27 cellular contexts compared by ENCODE assay signal in genomic region chr4:140818433-140818832, GRCh38.
DNase-seq lines count a peak whose midpoint lies in the region; ATAC-seq, FAIRE-seq and TF ChIP-seq lines count a peak whose summit lies in the region.
"Had no signal": no experiment of that assay in that cellular context is flagged by ENCODE, and none has a peak within 500 bp of the region (broad histone marks: within the 10 kb centered on the region; RNA-seq: fewer than 3 reads in every experiment).

No MANE protein-coding gene starts in this region.

- peaks cover 6% of the 10 kb centered on the region for H3K4me1 Mint-ChIP-seq in glutamatergic neuron (ENCODE audit: low read depth, unreplicated experiment)
- H3K4me1 Mint-ChIP-seq: CD4-positive, alpha-beta memory T cell; CD4-positive, CD25-positive, alpha-beta regulatory T cell; CD8-positive, alpha-beta memory T cell had no signal

- H3K4me3 Mint-ChIP-seq in glutamatergic neuron (ENCODE audit: unreplicated experiment), result no peak overlapping the region
- H3K4me3 Mint-ChIP-seq: CD14-positive monocyte; CD4-positive, alpha-beta memory T cell; CD4-positive, CD25-positive, alpha-beta regulatory T cell; CD8-positive, alpha-beta memory T cell had no signal

- no peak for TF ChIP-seq POLR2A in HepG2 (IDR thresholded peaks at IDR 0.05; ENCODE audit: insufficient read depth in 1 of 2, low read depth in 2 of 2, low read length in 2 of 2)
- TF ChIP-seq POLR2A in right lobe of liver (IDR thresholded peaks at IDR 0.05), result no peak
- no peak for TF ChIP-seq POLR2A in K562 (conservative IDR thresholded peaks at IDR 0.05)
- TF ChIP-seq POLR2A in uterus (IDR thresholded peaks at IDR 0.05), result no peak

- no peak for ATAC-seq in HepG2
- ATAC-seq in right lobe of liver, result no peak
- no peak for ATAC-seq in K562
- ATAC-seq: GM12878 had no signal

- no peaks in the 10 kb centered on the region for H3K9me3 ChIP-seq in HepG2 (ENCODE audit: low read length)
- no peaks in the 10 kb centered on the region for H3K9me3 ChIP-seq in right lobe of liver
- H3K9me3 ChIP-seq in K562 (replicated peaks; ENCODE audit: control insufficient read depth, insufficient read depth, low read depth, low read length), result no peaks in the 10 kb centered on the region
- no peaks in the 10 kb centered on the region for H3K9me3 ChIP-seq in uterus
- H3K9me3 ChIP-seq: BE2C, BLaER1 had no signal

- no peaks in the 10 kb centered on the region for H3K9me1 ChIP-seq in K562 (ENCODE audit: control insufficient read depth, insufficient read depth, low read length)

- no peaks in the 10 kb centered on the region for H3K36me3 Mint-ChIP-seq in glutamatergic neuron (ENCODE audit: unreplicated experiment)
- H3K36me3 Mint-ChIP-seq: CD14-positive monocyte; CD4-positive, alpha-beta memory T cell; CD4-positive, CD25-positive, alpha-beta regulatory T cell; CD8-positive, alpha-beta memory T cell had no signal

- CTCF ChIA-PET in HepG2 (lab: Yijun Ruan, JAX; ENCODE audit: low intra/inter-chr PET ratio, low total read pairs), result no interaction called here
- CTCF ChIA-PET in K562 (lab: Yijun Ruan, JAX; ENCODE audit: low intra/inter-chr PET ratio), result no interaction called here

- H3K79me2 ChIP-seq in HepG2 (ENCODE audit: insufficient read depth, low read length), result no peaks in the 10 kb centered on the region
- no peaks in the 10 kb centered on the region for H3K79me2 ChIP-seq in K562 (ENCODE audit: control insufficient read depth, insufficient read depth, low read length)

- H3K4me3 ChIP-seq in HepG2 (replicated peaks in 1 of 3; ENCODE audit: insufficient read depth in 1 of 3, low read depth in 2 of 3, low read length in 3 of 3), result no peak overlapping the region
- no peak overlapping the region for H3K4me3 ChIP-seq in right lobe of liver
- H3K4me3 ChIP-seq in K562, result no peak overlapping the region
- no peak overlapping the region for H3K4me3 ChIP-seq in uterus
- H3K4me3 ChIP-seq: BLaER1, GM12878 had no signal

- POLR2A ChIA-PET in HepG2 (lab: Yijun Ruan, JAX), result no interaction called here
- POLR2A ChIA-PET in K562 (lab: Yijun Ruan, JAX), result no interaction called here

- no peaks in the 10 kb centered on the region for H3K9me3 Mint-ChIP-seq in glutamatergic neuron (ENCODE audit: unreplicated experiment)

- no peak for TF ChIP-seq RAD21 in HepG2 (CRISPR knock-in tag; IDR thresholded peaks at IDR 0.05)
- TF ChIP-seq RAD21 in K562 (CRISPR knock-in tag; conservative IDR thresholded peaks at IDR 0.05 in 1 of 2, IDR thresholded peaks at IDR 0.05 in 1 of 2), result no peak

- peaks cover 0 to 3% of the 10 kb centered on the region in 2 experiments; a peak in 3 of 5 replicates for H3K27me3 ChIP-seq in HepG2 (ENCODE audit: control insufficient read depth in 1 of 2, insufficient read depth in 2 of 2, low read length in 2 of 2)
- no peaks in the 10 kb centered on the region for H3K27me3 ChIP-seq in right lobe of liver
- H3K27me3 ChIP-seq in K562 (ENCODE audit: control insufficient read depth in 2 of 2, insufficient read depth in 2 of 2, low read length in 2 of 2), result no peaks in the 10 kb centered on the region
- H3K27me3 ChIP-seq in uterus, result no peaks in the 10 kb centered on the region
- H3K27me3 ChIP-seq: BE2C, BLaER1 had no signal

- DNase-seq in HepG2 (ENCODE audit: low spot score) (no peak), right lobe of liver (no peak), K562 (ENCODE audit: extremely low read depth in 1 of 4, low spot score in 3 of 4) (no peak), glutamatergic neuron (no peak), NCI-H187 treated with DMSO at 0.1 percent for 48 hours (lab: John Stamatoyannopoulos, UW) (no peak), uterus (no peak), cerebellar nuclear complex (lab: John Stamatoyannopoulos, UW) (no peak)
- DNase-seq: ACHN; BE2C; C1 segment of cervical spinal cord; CD4-positive, CD25-positive, alpha-beta regulatory T cell; CD8-positive, alpha-beta memory T cell; COR-L47; DMS 273 treated with DMSO at 0.1 percent for 48 hours; DMS153; DMS53; DMS79; DND-41; EL; GDM1 had no signal

- H2AFZ ChIP-seq in HepG2 (ENCODE audit: low read length), result no peak overlapping the region
- no peak overlapping the region for H2AFZ ChIP-seq in K562 (ENCODE audit: low read depth, low read length)

- no TSS peak for BruUV-seq in HepG2 (replicated peaks; lab: Mats Ljungman, UMichigan)
- no TSS peak for BruUV-seq in K562 (replicated peaks; lab: Mats Ljungman, UMichigan)

- H3K27ac Mint-ChIP-seq in glutamatergic neuron (ENCODE audit: unreplicated experiment), result peak overlapping the region; percentile 50
- H3K27ac Mint-ChIP-seq: CD4-positive, alpha-beta memory T cell; CD4-positive, CD25-positive, alpha-beta regulatory T cell; CD8-positive, alpha-beta memory T cell had no signal

- 22% methylated on average over 1 of the region's 1 CpG for WGBS in HepG2 (ENCODE audit: low lambda C conversion rate)
- 55% methylated on average over 1 of the region's 1 CpG for WGBS in right lobe of liver (ENCODE audit: insufficient coverage, low coverage, low lambda C conversion rate, missing lambda C conversion rate)
- 0% methylated on average over 1 of the region's 1 CpG for WGBS in K562 (ENCODE audit: insufficient coverage, low coverage, missing lambda C conversion rate)

- TF ChIP-seq EP300 in HepG2 (IDR thresholded peaks at IDR 0.05; ENCODE audit: low read depth in 2 of 2, low read length in 2 of 2), result no peak
- no peak for TF ChIP-seq EP300 in HepG2 (CRISPR knock-in tag; IDR thresholded peaks at IDR 0.05; ENCODE audit: borderline replicate concordance)
- TF ChIP-seq EP300 in K562 (IDR thresholded peaks at IDR 0.05; ENCODE audit: low read length), result no peak

- H3K36me3 ChIP-seq in HepG2 (replicated peaks in 1 of 2; ENCODE audit: control insufficient read depth in 1 of 2, insufficient read depth in 2 of 2, low read length in 2 of 2) (no peaks in the 10 kb centered on the region), right lobe of liver (no peaks in the 10 kb centered on the region), K562 (ENCODE audit: control insufficient read depth, insufficient read depth, low read length) (no peaks in the 10 kb centered on the region), uterus (no peaks in the 10 kb centered on the region)
- H3K36me3 ChIP-seq: BE2C, BLaER1 had no signal

- intact Hi-C loops in HepG2 (cut with micrococcal nuclease; ENCODE audit: unreplicated experiment), result no loop called here
- intact Hi-C loops in right lobe of liver (cut with DNase I), result no loop called here
- intact Hi-C loops in K562 (cut with micrococcal nuclease), result no loop called here
- intact Hi-C loops in uterus (cut with DNase I; ENCODE audit: low total_unique reads), result no loop called here

- in situ Hi-C loops in HepG2 (cut with HindIII; ENCODE audit: extremely low pct_ligation_motif_present, low pct_unique_long_range_greater_than_20kb) (no loop called here), K562 (cut with MboI) (no loop called here)

- H3K27ac ChIP-seq in HepG2 (ENCODE audit: extremely low read length, insufficient read depth, low read length) (no peak overlapping the region), right lobe of liver (no peak overlapping the region), K562 (ENCODE audit: extremely low read depth, low read depth, low read length) (no peak overlapping the region), uterus (no peak overlapping the region)
- H3K27ac ChIP-seq: 22Rv1, BLaER1 had no signal

- H3K27me3 Mint-ChIP-seq in glutamatergic neuron (ENCODE audit: unreplicated experiment), result no peaks in the 10 kb centered on the region
- H3K27me3 Mint-ChIP-seq: CD4-positive, CD25-positive, alpha-beta regulatory T cell had no signal

- H3K4me2 ChIP-seq in HepG2 (ENCODE audit: low read depth, low read length) (no peak overlapping the region), K562 (ENCODE audit: insufficient read depth, low read length) (no peak overlapping the region)
- H3K4me2 ChIP-seq: BLaER1 had no signal

- no peaks in the 10 kb centered on the region for H3K4me1 ChIP-seq in HepG2 (ENCODE audit: insufficient read depth, low read length)
- H3K4me1 ChIP-seq in right lobe of liver, result no peaks in the 10 kb centered on the region
- no peaks in the 10 kb centered on the region for H3K4me1 ChIP-seq in K562 (replicated peaks in 1 of 2; ENCODE audit: control insufficient read depth in 2 of 2, insufficient read depth in 2 of 2, low read length in 2 of 2)
- H3K4me1 ChIP-seq in uterus, result no peaks in the 10 kb centered on the region
- H3K4me1 ChIP-seq: BLaER1 had no signal

- H3K9ac ChIP-seq in HepG2 (ENCODE audit: insufficient read depth, low read depth, low read length) (no peak overlapping the region), K562 (ENCODE audit: insufficient read depth in 1 of 2, low read depth in 2 of 2, low read length in 2 of 2) (no peak overlapping the region)
- H3K9ac ChIP-seq: BLaER1 had no signal

- H4K20me1 ChIP-seq in HepG2 (ENCODE audit: insufficient read depth, low read length) (no peaks in the 10 kb centered on the region), K562 (replicated peaks; ENCODE audit: control insufficient read depth, insufficient read depth, low read length) (no peaks in the 10 kb centered on the region)
- H4K20me1 ChIP-seq: BLaER1 had no signal

- FAIRE-seq in HepG2 (lab: Jason Lieb, UNC) (no peak), K562 (lab: Jason Lieb, UNC) (no peak)
- FAIRE-seq: GM12878, GM12892, GM18507 had no signal

- TF ChIP-seq CTCF in HepG2 (CRISPR knock-in tag; IDR thresholded peaks at IDR 0.05), result no peak
- TF ChIP-seq CTCF in right lobe of liver (IDR thresholded peaks at IDR 0.05), result no peak
- TF ChIP-seq CTCF in K562 (IDR thresholded peaks at IDR 0.05 in 2 of 3, conservative IDR thresholded peaks at IDR 0.05 in 1 of 3; ENCODE audit: insufficient read depth in 2 of 3, low read depth in 1 of 3, low read length in 3 of 3), result no peak
- TF ChIP-seq CTCF in glutamatergic neuron (IDR thresholded peaks at IDR 0.05; ENCODE audit: partially characterized antibody, unreplicated experiment), result no peak
- TF ChIP-seq CTCF in uterus (IDR thresholded peaks at IDR 0.05), result no peak

TF ChIP-seq in K562, 482 proteins besides CTCF, POLR2A, EP300 and RAD21 (continues in another document):
- TF ChIP-seq FOS (IDR thresholded peaks at IDR 0.05; ENCODE audit: extremely low read depth, insufficient read length) (no peak), ZNF695 (CRISPR knock-in tag; IDR thresholded peaks at IDR 0.05) (no peak), HINFP (tag; conservative IDR thresholded peaks at IDR 0.05; ENCODE audit: low read depth) (no peak)

Comparison
In these comparisons a context has a peak if more than half of its experiments do, and no peak if none do; other contexts are left out.
1. Of the 241 proteins assayed by ChIP-seq in both HepG2 and K562: peak only in HepG2: MAFF and MAFK; only in K562: MAFG; in both: none; in neither: 238.